ENCODE assay signal across 26 cellular contexts in the genomic region with DNA sequence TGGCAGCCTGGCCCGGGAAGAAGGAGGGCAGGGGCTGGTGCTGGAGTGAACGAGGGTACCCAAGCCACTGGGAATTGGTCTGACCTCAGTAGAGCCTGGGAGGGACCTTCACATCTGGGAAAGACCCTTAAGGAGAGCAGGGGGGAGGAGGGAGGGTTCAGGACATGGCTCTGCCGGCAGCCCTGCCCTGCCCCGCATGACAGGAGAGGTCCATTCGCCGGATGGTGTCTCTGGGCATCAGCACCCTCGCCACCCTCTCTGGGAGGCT. TPM values are rescaled to one million over a fixed set of nuclear protein-coding genes. Genes with fewer than 3 reads are reported as not detected.
A peak's percentile ranks its signal among the peaks of the same experiment; 100 is the strongest.
DNase-seq lines count a peak whose midpoint lies in the region; ATAC-seq and TF ChIP-seq lines count a peak whose summit lies in the region.
"Had no signal": no experiment of that assay in that cellular context is flagged by ENCODE, and none has a peak within 500 bp of the region (broad histone marks: within the 10 kb centered on the region; RNA-seq: fewer than 3 reads in every experiment).

No MANE protein-coding gene starts in this region.

- no peak for DNase-seq in activated CD4-positive, alpha-beta T cell treated with anti-CD3 and anti-CD28 coated beads for 36 hours
- no peak for DNase-seq in activated CD4-positive, alpha-beta T cell treated with anti-CD3 and anti-CD28 coated beads, Interleukin-2, amount 50 U/mL, for 1 hour
- DNase-seq in HFFc6 = no peak
- no peak for DNase-seq in chondrocyte (ENCODE audit: low spot score)
- DNase-seq in osteoblast (ENCODE audit: insufficient read length, low spot score, missing footprints) = peak; percentile 39
- DNase-seq in iPS-NIHi7 (ENCODE audit: extremely low spot score) = no peak
- DNase-seq in HK-2 (ENCODE audit: unreplicated experiment) = no peak
- DNase-seq in GM19240 (ENCODE audit: insufficient read length, low spot score) = no peak
- DNase-seq: activated CD4-positive, alpha-beta T cell treated with anti-CD3 and anti-CD28 coated beads for 1 hour; AML-193; Caco-2; HCEC 1CT; heart left ventricle; Karpas-422; NCI-H1092; NCI-H1930; NCI-H226; nucleus accumbens; retina; stimulated activated CD4-positive, alpha-beta T cell treated with anti-CD3 and anti-CD28 coated beads, Interleukin-4, amount 100 ng/mL, for 1 hour; T1000 had no signal

- H3K4me3 ChIP-seq in osteoblast (ENCODE audit: insufficient read depth, low read length) = no peak overlapping the region
- H3K4me3 ChIP-seq: ascending aorta, heart left ventricle, SK-N-MC had no signal

- H3K9me3 Mint-ChIP-seq in activated CD4-positive, alpha-beta T cell treated with anti-CD3 and anti-CD28 coated beads for 36 hours (ENCODE audit: low read depth) = no peaks in the 10 kb centered on the region
- H3K9me3 Mint-ChIP-seq in HFFc6 (no peaks in the 10 kb centered on the region), chondrocyte (ENCODE audit: low read depth) (no peaks in the 10 kb centered on the region)

- no peak for ATAC-seq in activated CD4-positive, alpha-beta T cell treated with anti-CD3 and anti-CD28 coated beads for 36 hours
- ATAC-seq: heart left ventricle had no signal

- peaks cover 21% of the 10 kb centered on the region for H3K36me3 Mint-ChIP-seq in activated CD4-positive, alpha-beta T cell treated with anti-CD3 and anti-CD28 coated beads for 36 hours (ENCODE audit: low read depth)
- peaks cover 10% of the 10 kb centered on the region; the same call in 1 of the 2 replicates for H3K36me3 Mint-ChIP-seq in HFFc6 (ENCODE audit: low read depth)
- peaks cover 6% of the 10 kb centered on the region for H3K36me3 Mint-ChIP-seq in chondrocyte (ENCODE audit: low read depth)

- no peaks in the 10 kb centered on the region for H3K27me3 ChIP-seq in osteoblast (ENCODE audit: insufficient read depth, low read length)
- H3K27me3 ChIP-seq: ascending aorta, heart left ventricle had no signal

- peaks cover 59% of the 10 kb centered on the region for H3K79me2 ChIP-seq in osteoblast (ENCODE audit: insufficient read depth, low read length)

- H3K4me1 Mint-ChIP-seq in activated CD4-positive, alpha-beta T cell treated with anti-CD3 and anti-CD28 coated beads for 36 hours = peaks cover 35% of the 10 kb centered on the region
- H3K4me1 Mint-ChIP-seq in HFFc6 (ENCODE audit: low read depth) (peaks cover 34% of the 10 kb centered on the region), chondrocyte (ENCODE audit: low read depth) (peaks cover 19% of the 10 kb centered on the region)

- H3K9me3 ChIP-seq in osteoblast (ENCODE audit: low read depth, low read length) = no peaks in the 10 kb centered on the region
- H3K9me3 ChIP-seq: ascending aorta, Caco-2, heart left ventricle had no signal

- no peak overlapping the region for H3K4me2 ChIP-seq in osteoblast (ENCODE audit: insufficient read depth, low read length)

- no peak overlapping the region for H3K27ac ChIP-seq in osteoblast (ENCODE audit: low read depth, low read length)
- H3K27ac ChIP-seq: 22Rv1, ascending aorta, SK-N-MC had no signal

- H3K36me3 ChIP-seq in osteoblast (ENCODE audit: insufficient read depth, low read length) = peaks cover 11% of the 10 kb centered on the region

- TF ChIP-seq CTCF in HFFc6 (IDR thresholded peaks at IDR 0.05) (no peak), chondrocyte (IDR thresholded peaks at IDR 0.05) (no peak), osteoblast (IDR thresholded peaks at IDR 0.05; ENCODE audit: extremely low read depth, low read depth, low read length) (no peak)

- H3K4me3 Mint-ChIP-seq in activated CD4-positive, alpha-beta T cell treated with anti-CD3 and anti-CD28 coated beads for 36 hours = no peak overlapping the region
- H3K4me3 Mint-ChIP-seq in HFFc6 = no peak overlapping the region
- no peak overlapping the region for H3K4me3 Mint-ChIP-seq in chondrocyte (ENCODE audit: unreplicated experiment)

- POLR2A ChIA-PET in activated CD4-positive, alpha-beta T cell treated with anti-CD3 and anti-CD28 coated beads for 36 hours (lab: Charles Lee) = no interaction called here

- H3K27me3 Mint-ChIP-seq in activated CD4-positive, alpha-beta T cell treated with anti-CD3 and anti-CD28 coated beads for 36 hours = no peaks in the 10 kb centered on the region
- H3K27me3 Mint-ChIP-seq in HFFc6 (ENCODE audit: insufficient read depth) (no peaks in the 10 kb centered on the region; the same call in 1 of the 2 replicates), chondrocyte (ENCODE audit: low read depth) (no peaks in the 10 kb centered on the region)

- intact Hi-C loops in activated CD4-positive, alpha-beta T cell treated with anti-CD3 and anti-CD28 coated beads for 36 hours (cut with DNase I, micrococcal nuclease) = no loop called here

- peaks cover 14% of the 10 kb centered on the region for H3K4me1 ChIP-seq in osteoblast (ENCODE audit: insufficient read depth, low read length)

- peaks cover 58% of the 10 kb centered on the region for H4K20me1 ChIP-seq in osteoblast (ENCODE audit: insufficient read depth, low read length)

- H3K27ac Mint-ChIP-seq in activated CD4-positive, alpha-beta T cell treated with anti-CD3 and anti-CD28 coated beads for 36 hours = peak overlapping the region; percentile 43
- H3K27ac Mint-ChIP-seq in HFFc6 (peak overlapping the region; percentile 54), chondrocyte (ENCODE audit: unreplicated experiment) (peak overlapping the region; percentile 8)

- no peak overlapping the region for H2AFZ ChIP-seq in osteoblast (ENCODE audit: low read length)

- CTCF ChIA-PET in activated CD4-positive, alpha-beta T cell treated with anti-CD3 and anti-CD28 coated beads for 36 hours (lab: Charles Lee) = interaction anchor here (0.9 to 1.4 kb wide), 4 partner anchors 10 to 550 kb away, joined by 3 to 6 read pairs (median 4); a partner anchor contains a TSS

RNA-seq across cellular contexts. Expression of a gene that starts 5.5 kb away (rescaled TPM):
- 10 to 100 TPM; 40.3 to 40.9 TPM for total RNA-seq in activated CD4-positive, alpha-beta T cell treated with anti-CD3 and anti-CD28 coated beads for 36 hours
- 10 to 100 TPM; 17.7 to 21.8 (median 19.2) TPM for total RNA-seq in HFFc6 (2021; fragmentation: NEBNext Ultra II Directional; extraction: Animal tissue kit (Norgen Biotek cat#: 25700))
- total RNA-seq in chondrocyte (29.2 to 32.8 TPM (median 31.7 TPM) in 3 replicates), osteoblast (28.9 and 29.3 TPM in 2 replicates)

RNA-seq across cellular contexts. Expression of a gene that starts 15.0 kb away (rescaled TPM):
- 100 to 1,000 TPM; 172 to 200 TPM for total RNA-seq in activated CD4-positive, alpha-beta T cell treated with anti-CD3 and anti-CD28 coated beads for 36 hours
- total RNA-seq in HFFc6 (2021; fragmentation: NEBNext Ultra II Directional; extraction: Animal tissue kit (Norgen Biotek cat#: 25700)) = 100 to 1,000 TPM; 301 to 369 (median 322) TPM
- total RNA-seq in chondrocyte (191 to 204 TPM (median 202 TPM) in 3 replicates), osteoblast (72.7 and 84.6 TPM in 2 replicates)

RNA-seq across cellular contexts. Expression of a gene that starts 17.4 kb away (rescaled TPM):
- total RNA-seq in activated CD4-positive, alpha-beta T cell treated with anti-CD3 and anti-CD28 coated beads for 36 hours = 10 to 100 TPM; 46.1 to 59.4 TPM
- total RNA-seq in HFFc6 (2021; fragmentation: NEBNext Ultra II Directional; extraction: Animal tissue kit (Norgen Biotek cat#: 25700)) = 10 to 100 TPM; 30.2 to 42.2 (median 34.4) TPM
- 24.2 to 31.8 TPM (median 25.5 TPM) in 3 replicates for total RNA-seq in chondrocyte
- total RNA-seq in osteoblast = 25.7 and 27.1 TPM in 2 replicates

RNA-seq across cellular contexts. Expression of a gene that starts 31.7 kb away (rescaled TPM):
- not detected for total RNA-seq in activated CD4-positive, alpha-beta T cell treated with anti-CD3 and anti-CD28 coated beads for 36 hours
- total RNA-seq in HFFc6 (2021; fragmentation: NEBNext Ultra II Directional; extraction: Animal tissue kit (Norgen Biotek cat#: 25700)) = not detected
- not detected in 3 replicates for total RNA-seq in chondrocyte
- total RNA-seq in osteoblast = not detected in 2 replicates
- total RNA-seq: ascending aorta, heart left ventricle, urinary bladder had no signal

RNA-seq across cellular contexts. Expression of a gene that starts 32.3 kb away (rescaled TPM):
- total RNA-seq in activated CD4-positive, alpha-beta T cell treated with anti-CD3 and anti-CD28 coated beads for 36 hours = not detected
- total RNA-seq in HFFc6 (2021; fragmentation: NEBNext Ultra II Directional; extraction: Animal tissue kit (Norgen Biotek cat#: 25700)) = not detected
- total RNA-seq in chondrocyte = not detected in 3 replicates
- total RNA-seq in osteoblast = not detected in 2 replicates
- total RNA-seq: ascending aorta, Caco-2, heart left ventricle, lower leg skin had no signal
